16 cellular contexts compared by ENCODE assay signal in genomic region chr5:51411917-51412316, GRCh38. TPM values are rescaled to one million over a fixed set of nuclear protein-coding genes. Genes with fewer than 3 reads are reported as not detected.
DNase-seq lines count a peak whose midpoint lies in the region; ATAC-seq and TF ChIP-seq lines count a peak whose summit lies in the region.
"Had no signal": no experiment of that assay in that cellular context is flagged by ENCODE, and none has a peak within 500 bp of the region (broad histone marks: within the 10 kb centered on the region; RNA-seq: fewer than 3 reads in every experiment).

No MANE protein-coding gene starts in this region.

- DNase-seq in A673 (ENCODE audit: low spot score) (peak; percentile 65), HAP-1 (ENCODE audit: low spot score in 2 of 2) (peak; percentile 58 to 75), SK-N-DZ (ENCODE audit: low spot score) (peak; percentile 81), islet precursor cell (peak; percentile 94), DMS 273 treated with DMSO at 0.1 percent for 48 hours (lab: John Stamatoyannopoulos, UW) (no peak), OCI-LY7 (ENCODE audit: low spot score) (no peak)
- no peak for DNase-seq in NK-92 treated with Interleukin-12 subunit alpha and Interleukin-12 subunit beta, amount 100 ng/mL, for 24 hours (lab: John Stamatoyannopoulos, UW)
- DNase-seq: 8988T; Caco-2; CD4-positive, alpha-beta T cell; DMS153; DMS79; GF-D8; H9 had no signal

- no peaks in the 10 kb centered on the region for H3K9me2 ChIP-seq in OCI-LY7 (ENCODE audit: insufficient read depth, low read length)

- H3K4me3 ChIP-seq in A673 (ENCODE audit: low read depth, low read length, poor library complexity, severe bottlenecking), result no peak overlapping the region
- H3K4me3 ChIP-seq in HAP-1, result no peak overlapping the region
- H3K4me3 ChIP-seq in OCI-LY7 (ENCODE audit: low read depth, low read length, poor library complexity, severe bottlenecking), result no peak overlapping the region

- H3K36me3 ChIP-seq in A673 (ENCODE audit: insufficient read depth, low read length, poor library complexity, severe bottlenecking), result no peaks in the 10 kb centered on the region
- H3K36me3 ChIP-seq in HAP-1 (replicated peaks), result no peaks in the 10 kb centered on the region
- H3K36me3 ChIP-seq in OCI-LY7 (ENCODE audit: insufficient read depth, low read length), result no peaks in the 10 kb centered on the region

- no peaks in the 10 kb centered on the region for H4K20me1 ChIP-seq in OCI-LY7 (ENCODE audit: insufficient read depth, low read length)

- intact Hi-C loops in A673 (cut with micrococcal nuclease; ENCODE audit: unreplicated experiment), result no loop called here
- intact Hi-C loops in OCI-LY7 (cut with micrococcal nuclease; ENCODE audit: unreplicated experiment), result no loop called here

- POLR2A ChIA-PET in A673 (lab: Charles Lee; ENCODE audit: low non-redundant PET), result interaction anchor here (0.7 kb wide), 1 partner anchor 238 kb away, joined by 16 read pairs; no protein-coding TSS in a partner anchor
- POLR2A ChIA-PET in OCI-LY7 (lab: Charles Lee), result interaction anchor here (1.0 kb wide), 1 partner anchor 18 kb away, joined by 4 read pairs; no protein-coding TSS in a partner anchor

- H3K79me2 ChIP-seq in OCI-LY7 (ENCODE audit: insufficient read depth, low read depth, low read length), result no peaks in the 10 kb centered on the region

- no peak overlapping the region for H3K27ac ChIP-seq in A673 (ENCODE audit: low read depth, low read length, poor library complexity, severe bottlenecking)
- no peak overlapping the region for H3K27ac ChIP-seq in OCI-LY7 (ENCODE audit: low read depth, low read length, poor library complexity, severe bottlenecking)
- H3K27ac ChIP-seq: C4-2B had no signal

- TF ChIP-seq CTCF in A673 (conservative IDR thresholded peaks at IDR 0.05; ENCODE audit: low read depth, low read length) (no peak), OCI-LY7 (conservative IDR thresholded peaks at IDR 0.05; ENCODE audit: low read length) (no peak)

- no peak for ATAC-seq in GM19397 (IDR thresholded peaks at IDR 0.05; ENCODE audit: unreplicated experiment)

- no TSS peak for BruUV-seq in A673 (replicated peaks; lab: Mats Ljungman, UMichigan)
- BruUV-seq in OCI-LY7 (replicated peaks; lab: Mats Ljungman, UMichigan), result no TSS peak

- no peak overlapping the region for H2AFZ ChIP-seq in OCI-LY7 (ENCODE audit: low read length)

- H3K4me2 ChIP-seq in OCI-LY7 (ENCODE audit: low read length), result no peak overlapping the region

- CTCF ChIA-PET in A673 (lab: Charles Lee), result interaction anchor here (0.7 kb wide), 1 partner anchor 253 kb away, joined by 13 read pairs; no protein-coding TSS in a partner anchor
- CTCF ChIA-PET in OCI-LY7 (lab: Charles Lee; ENCODE audit: unreplicated experiment), result no interaction called here

- H3K4me1 ChIP-seq in A673 (ENCODE audit: insufficient read depth, low read length, poor library complexity, severe bottlenecking), result no peaks in the 10 kb centered on the region
- H3K4me1 ChIP-seq in HAP-1, result peaks cover 17% of the 10 kb centered on the region
- H3K4me1 ChIP-seq in OCI-LY7 (ENCODE audit: insufficient read depth, low read length, poor library complexity, severe bottlenecking), result no peaks in the 10 kb centered on the region
- H3K4me1 ChIP-seq: Caco-2 had no signal

- in situ Hi-C loops in HAP-1 (cut with MboI; ENCODE audit: low sequenced_read_pairs), result no loop called here

- H3K9me3 ChIP-seq in A673 (ENCODE audit: low read depth, low read length, poor library complexity, severe bottlenecking), result no peaks in the 10 kb centered on the region
- no peaks in the 10 kb centered on the region for H3K9me3 ChIP-seq in HAP-1
- no peaks in the 10 kb centered on the region for H3K9me3 ChIP-seq in OCI-LY7 (ENCODE audit: low read length)
- H3K9me3 ChIP-seq: Caco-2 had no signal

- no peaks in the 10 kb centered on the region for H3K27me3 ChIP-seq in A673 (replicated peaks; ENCODE audit: insufficient read depth, low read depth, low read length, poor library complexity)
- H3K27me3 ChIP-seq in HAP-1 (ENCODE audit: low read depth), result no peaks in the 10 kb centered on the region

RNA-seq across cellular contexts. Expression of gene ISL1, which starts 28.7 kb away (rescaled TPM):
- total RNA-seq in A673 (2021), result 11.1 and 11.8 TPM in 2 replicates
- polyA plus RNA-seq in SK-N-DZ (2014; cell fraction: cytosol; rRNA removed), result 98.5 and 119 TPM in 2 replicates
- 106 and 141 TPM in 2 replicates for polyA plus RNA-seq in SK-N-DZ (2014; cell fraction: nucleus; rRNA removed)
- total RNA-seq in OCI-LY7 (2014; rRNA removed; shearing (Covaris generic)), result not detected in 2 replicates
- total RNA-seq in OCI-LY7 (2022), result not detected in 2 replicates
- total RNA-seq: CD4-positive, alpha-beta T cell; H9 had no signal

Comparison
In these comparisons a context has a peak if more than half of its experiments do, and no peak if none do; other contexts are left out.
1. DNase-seq: peak in A673 (single experiment), HAP-1 (2 of 2), SK-N-DZ (single experiment) and islet precursor cell (single experiment); none in NK-92 treated with Interleukin-12 subunit alpha and Interleukin-12 subunit beta, amount 100 ng/mL, for 24 hours (single experiment), DMS 273 treated with DMSO at 0.1 percent for 48 hours (single experiment) and OCI-LY7 (single experiment).
2. RNA of gene ISL1, which starts 28.7 kb away (total RNA-seq): 11.1 to 11.8 TPM in A673; not detected in OCI-LY7; every median in the first group is over 10 times any median in the second.